In the genomic region with DNA sequence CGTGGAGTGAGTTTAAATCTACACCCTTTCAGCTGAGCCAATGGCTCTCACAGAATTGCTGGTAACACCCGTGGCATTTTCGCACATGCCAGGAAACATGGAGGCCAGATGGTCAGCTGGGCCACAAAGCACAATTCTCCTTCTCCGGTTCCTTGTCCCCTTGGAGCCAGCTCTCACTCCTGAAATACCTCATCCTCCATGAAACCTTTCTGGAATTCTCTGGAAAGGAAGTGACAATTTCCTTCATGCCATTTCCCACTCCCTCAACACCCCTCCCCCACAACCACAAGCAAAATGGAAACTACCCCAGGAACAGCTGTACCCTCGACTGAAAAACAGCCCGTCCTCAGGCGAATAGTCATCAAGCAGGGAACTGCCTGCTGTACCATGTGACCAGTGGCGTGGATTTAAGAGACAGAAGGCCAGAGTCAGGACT, we compare ENCODE assay signal across 8 cellular contexts. TPM values are rescaled to one million over a fixed set of nuclear protein-coding genes. Genes with fewer than 3 reads are reported as not detected.
DNase-seq lines count a peak whose midpoint lies in the region; ATAC-seq and TF ChIP-seq lines count a peak whose summit lies in the region.

No MANE protein-coding gene starts in this region.

- H3K27me3 ChIP-seq in Loucy (ENCODE audit: insufficient read depth, low read length, poor library complexity, severe bottlenecking) (no peaks in the 10 kb centered on the region), psoas muscle (ENCODE audit: insufficient read depth in 3 of 3, low read length in 2 of 3) (peaks cover 0 to 4% (median 0%) of the 10 kb centered on the region in 3 donors)

- H3K9me3 Mint-ChIP-seq in dendritic cell treated with granulocyte-macrophage colony-stimulating factor and Interleukin-4, amounts not matched to agents 40 ng/mL and 50 ng/mL, for 4 days, result no peaks in the 10 kb centered on the region

- peaks cover 87% of the 10 kb centered on the region for H3K79me2 ChIP-seq in Loucy (ENCODE audit: insufficient read depth, low read length)

- H3K9ac ChIP-seq in Loucy (ENCODE audit: low read depth, low read length, poor library complexity, severe bottlenecking), result peak overlapping the region; percentile 83

- no peaks in the 10 kb centered on the region for H3K9me3 ChIP-seq in Loucy (ENCODE audit: insufficient read depth, low read depth, low read length)
- no peaks in the 10 kb centered on the region for H3K9me3 ChIP-seq in psoas muscle

- H3K36me3 ChIP-seq in Loucy (ENCODE audit: insufficient read depth, low read length) (no peaks in the 10 kb centered on the region; the same call in 1 of the 2 replicates), psoas muscle (ENCODE audit: insufficient read depth in 1 of 2, low read depth in 1 of 2) (no peaks in the 10 kb centered on the region)

- intact Hi-C loops in dendritic cell treated with granulocyte-macrophage colony-stimulating factor and Interleukin-4, amounts not matched to agents 40 ng/mL and 50 ng/mL, for 4 days (cut with micrococcal nuclease), result no loop called here
- intact Hi-C loops in psoas muscle (cut with DNase I), result loop anchor here in 1 of 2 donors (2.0 kb wide), 1 partner anchor 35 kb away; no protein-coding TSS in a partner anchor

- ATAC-seq in psoas muscle (peak in 1 of 4 donors; percentile 37), HG03442 (IDR thresholded peaks at IDR 0.05; ENCODE audit: unreplicated experiment) (no peak)

- TF ChIP-seq CTCF in Loucy (conservative IDR thresholded peaks at IDR 0.05; ENCODE audit: low read length) (no peak), psoas muscle (IDR thresholded peaks at IDR 0.05) (no peak)

- H3F3A ChIP-seq in Loucy (ENCODE audit: low read depth), result no peaks in the 10 kb centered on the region

- H3K27ac Mint-ChIP-seq in dendritic cell treated with granulocyte-macrophage colony-stimulating factor and Interleukin-4, amounts not matched to agents 40 ng/mL and 50 ng/mL, for 4 days, result peak overlapping the region; percentile 89

- peak overlapping the region; percentile 30 for H3K27ac ChIP-seq in psoas muscle

- DNase-seq in GM03348 (ENCODE audit: low spot score) (peak; percentile 18), psoas muscle (peak in 1 of 2 donors; percentile 50), DMS 273 (lab: John Stamatoyannopoulos, UW; ENCODE audit: unreplicated experiment) (no peak), anterior cingulate cortex (lab: John Stamatoyannopoulos, UW) (no peak), SIG-M5 treated with dmso at 0.1 percent for 504 hours (lab: John Stamatoyannopoulos, UW; ENCODE audit: unreplicated experiment) (no peak)

- H3K4me1 Mint-ChIP-seq in dendritic cell treated with granulocyte-macrophage colony-stimulating factor and Interleukin-4, amounts not matched to agents 40 ng/mL and 50 ng/mL, for 4 days (ENCODE audit: low read depth), result peaks cover 88% of the 10 kb centered on the region

- WGBS in psoas muscle, 3 donors, result 34 to 66% (median 47%) methylated on average over 8 of the region's 8 CpGs

- peaks cover 35% of the 10 kb centered on the region for H3K36me3 Mint-ChIP-seq in dendritic cell treated with granulocyte-macrophage colony-stimulating factor and Interleukin-4, amounts not matched to agents 40 ng/mL and 50 ng/mL, for 4 days (ENCODE audit: low read depth)

- H3K27me3 Mint-ChIP-seq in dendritic cell treated with granulocyte-macrophage colony-stimulating factor and Interleukin-4, amounts not matched to agents 40 ng/mL and 50 ng/mL, for 4 days, result no peaks in the 10 kb centered on the region

- H3K4me1 ChIP-seq in Loucy (ENCODE audit: insufficient read depth, low read length, poor library complexity, severe bottlenecking) (peaks cover 61% of the 10 kb centered on the region), psoas muscle (no peaks in the 10 kb centered on the region)

- H4K20me1 ChIP-seq in Loucy (ENCODE audit: insufficient read depth, low read length, poor library complexity, severe bottlenecking), result no peaks in the 10 kb centered on the region

- H2AFZ ChIP-seq in Loucy (ENCODE audit: low read length), result no peak overlapping the region

- H3K9me2 ChIP-seq in Loucy (replicated peaks; ENCODE audit: low read depth, low read length), result no peaks in the 10 kb centered on the region

- H3K4me3 Mint-ChIP-seq in dendritic cell treated with granulocyte-macrophage colony-stimulating factor and Interleukin-4, amounts not matched to agents 40 ng/mL and 50 ng/mL, for 4 days, result no peak overlapping the region

- peak overlapping the region; percentile 73 for H3K4me3 ChIP-seq in Loucy (ENCODE audit: low read length, poor library complexity, severe bottlenecking)
- no peak overlapping the region for H3K4me3 ChIP-seq in psoas muscle

- peak overlapping the region; percentile 94 for H3K4me2 ChIP-seq in Loucy (ENCODE audit: low read depth, low read length, poor library complexity, severe bottlenecking)

RNA-seq across cellular contexts. Expression of gene ELF4, which starts 24.7 kb away (rescaled TPM):
- total RNA-seq in psoas muscle, result 1 to 10 TPM; 1.5 to 2.9 (median 2.2) TPM
- polyA plus RNA-seq in psoas muscle, result 1 to 10 TPM in 1 of 3 donors, under 1 TPM in 2; 0.55 to 1.2 (median 0.76) TPM
